Comparison of ENCODE assay signal across 28 cellular contexts in genomic region chr5:170377027-170377426, GRCh38.
"Had no signal": no experiment of that assay in that cellular context is flagged by ENCODE, and none has a peak within 500 bp of the region (broad histone marks: within the 10 kb centered on the region; RNA-seq: fewer than 3 reads in every experiment).

No MANE protein-coding gene starts in this region.

- H3K36me3 Mint-ChIP-seq: stimulated activated effector memory CD8-positive, alpha-beta T cell treated with anti-CD3 and anti-CD28 coated beads, Interleukin-12 subunit alpha, Interleukin-12 subunit beta, amount 100 ng/mL, for 72 hours; stimulated activated memory B cell treated with anti-CD40 and anti-IgM and Interleukin-4, amounts not matched to agents 10 μg/mL and 1 μg/mL and 100 μg/mL, for 72 hours; stimulated activated naive B cell treated with anti-CD40 and anti-IgM and Interleukin-4, amounts not matched to agents 10 μg/mL and 1 μg/mL and 100 μg/mL, for 72 hours; type B pancreatic cell had no signal

- H3K9me3 Mint-ChIP-seq: stimulated activated effector memory CD8-positive, alpha-beta T cell treated with anti-CD3 and anti-CD28 coated beads, Interleukin-12 subunit alpha, Interleukin-12 subunit beta, amount 100 ng/mL, for 72 hours; stimulated activated naive CD8-positive, alpha-beta T cell treated with anti-CD3 and anti-CD28 coated beads, Interleukin-15, Interleukin-2, amounts not matched to agents 100 ng/mL and 50 ng/mL, for 24 hours had no signal

- H3K27me3 ChIP-seq: stomach, suprapubic skin, testis, thyroid gland, tibial artery, tibial nerve, transverse colon, upper lobe of left lung, upper lobe of right lung, uterus, vagina had no signal

- H3K27ac Mint-ChIP-seq: stimulated activated effector memory CD8-positive, alpha-beta T cell treated with anti-CD3 and anti-CD28 coated beads, Interleukin-12 subunit alpha, Interleukin-12 subunit beta, amount 100 ng/mL, for 72 hours; stimulated activated memory B cell treated with anti-CD40 and anti-IgM and Interleukin-4, amounts not matched to agents 10 μg/mL and 1 μg/mL and 100 μg/mL, for 72 hours; stimulated activated naive B cell treated with anti-CD40 and anti-IgM and Interleukin-4, amounts not matched to agents 10 μg/mL and 1 μg/mL and 100 μg/mL, for 72 hours; stimulated activated naive CD8-positive, alpha-beta T cell treated with anti-CD3 and anti-CD28 coated beads, Interleukin-15, amount 100 ng/mL, for 72 hours; stimulated activated naive CD8-positive, alpha-beta T cell treated with anti-CD3 and anti-CD28 coated beads, Interleukin-15, Interleukin-2, amounts not matched to agents 100 ng/mL and 50 ng/mL, for 24 hours; type B pancreatic cell had no signal

- H3K27me3 Mint-ChIP-seq: stimulated activated naive CD8-positive, alpha-beta T cell treated with anti-CD3 and anti-CD28 coated beads, Interleukin-15, Interleukin-2, amounts not matched to agents 100 ng/mL and 50 ng/mL, for 24 hours had no signal

- H3K9me3 ChIP-seq: stomach, suprapubic skin, testis, thoracic aorta, thyroid gland, tibial artery, tibial nerve, transverse colon, upper lobe of left lung, upper lobe of right lung, uterus, vagina had no signal

- H3K4me1 ChIP-seq: stomach, thyroid gland, tibial nerve, transverse colon, upper lobe of left lung, upper lobe of right lung, uterus, vagina had no signal

- H3K36me3 ChIP-seq: suprapubic skin, thyroid gland, tibial nerve, transverse colon, upper lobe of left lung, upper lobe of right lung, uterus, vagina had no signal

- H3K4me1 Mint-ChIP-seq: stimulated activated effector memory CD8-positive, alpha-beta T cell treated with anti-CD3 and anti-CD28 coated beads, Interleukin-12 subunit alpha, Interleukin-12 subunit beta, amount 100 ng/mL, for 72 hours; stimulated activated memory B cell treated with anti-CD40 and anti-IgM and Interleukin-4, amounts not matched to agents 10 μg/mL and 1 μg/mL and 100 μg/mL, for 72 hours; stimulated activated naive CD8-positive, alpha-beta T cell treated with anti-CD3 and anti-CD28 coated beads, Interleukin-15, amount 100 ng/mL, for 72 hours had no signal

- H3K4me3 ChIP-seq: stomach, suprapubic skin, testis, thoracic aorta, thyroid gland, tibial artery, tibial nerve, transverse colon, upper lobe of left lung, upper lobe of right lung, uterus, vagina had no signal

- DNase-seq: stimulated activated CD4-positive, alpha-beta T cell treated with anti-CD3 and anti-CD28 coated beads, Interleukin-2, amount 100 ng/mL, for 48 hours; stimulated activated CD4-positive, alpha-beta T cell treated with anti-CD3 and anti-CD28 coated beads, Interleukin-4, amount 100 ng/mL, for 1 hour; stimulated activated CD4-positive, alpha-beta T cell treated with anti-CD3 and anti-CD28 coated beads, Interleukin-4, amount 100 ng/mL, for 24 hours; stimulated activated CD4-positive, alpha-beta T cell treated with anti-CD3 and anti-CD28 coated beads, Interleukin-4, amount 100 ng/mL, for 4 hours; stimulated activated CD8-positive, alpha-beta memory T cell treated with anti-CD3 and anti-CD28 coated beads, Interleukin-4, amount 100 ng/mL, for 48 hours; stimulated activated naive B cell treated with anti-CD40 and anti-IgM and Interleukin-4, amounts not matched to agents 10 μg/mL and 1 μg/mL and 100 μg/mL, for 72 hours; stimulated activated naive CD4-positive, alpha-beta T cell; stimulated activated naive CD4-positive, alpha-beta T cell treated with Interleukin-2 at 50 U/mL for 16 hours; stimulated activated naive CD8-positive, alpha-beta T cell treated with anti-CD3 and anti-CD28 coated beads, Interleukin-15, amount 100 ng/mL, for 72 hours; stimulated activated naive CD8-positive, alpha-beta T cell treated with anti-CD3 and anti-CD28 coated beads, Interleukin-15, Interleukin-2, amounts not matched to agents 100 U/mL and 50 U/mL, for 24 hours; stomach; substantia nigra; testis; thyroid gland; tibial artery; transverse colon; trophoblast cell; upper lobe of left lung; upper lobe of right lung; uterus had no signal

- H3K4me3 Mint-ChIP-seq: stimulated activated effector memory CD8-positive, alpha-beta T cell treated with anti-CD3 and anti-CD28 coated beads, Interleukin-12 subunit alpha, Interleukin-12 subunit beta, amount 100 ng/mL, for 72 hours; stimulated activated memory B cell treated with anti-CD40 and anti-IgM and Interleukin-4, amounts not matched to agents 10 μg/mL and 1 μg/mL and 100 μg/mL, for 72 hours; stimulated activated naive B cell treated with anti-CD40 and anti-IgM and Interleukin-4, amounts not matched to agents 10 μg/mL and 1 μg/mL and 100 μg/mL, for 72 hours; stimulated activated naive CD8-positive, alpha-beta T cell treated with anti-CD3 and anti-CD28 coated beads, Interleukin-15, amount 100 ng/mL, for 72 hours; stimulated activated naive CD8-positive, alpha-beta T cell treated with anti-CD3 and anti-CD28 coated beads, Interleukin-15, Interleukin-2, amounts not matched to agents 100 ng/mL and 50 ng/mL, for 24 hours; type B pancreatic cell had no signal

- H3K27ac ChIP-seq: stomach, suprapubic skin, testis, thoracic aorta, thyroid gland, tibial artery, tibial nerve, transverse colon, upper lobe of left lung, upper lobe of right lung, uterus, vagina had no signal

- ATAC-seq: stimulated activated effector memory CD8-positive, alpha-beta T cell treated with anti-CD3 and anti-CD28 coated beads, Interleukin-12 subunit alpha, Interleukin-12 subunit beta, amount 100 ng/mL, for 72 hours; stimulated activated memory B cell treated with anti-CD40 and anti-IgM and Interleukin-4, amounts not matched to agents 10 μg/mL and 1 μg/mL and 100 μg/mL, for 72 hours; stimulated activated naive B cell treated with anti-CD40 and anti-IgM and Interleukin-4, amounts not matched to agents 10 μg/mL and 1 μg/mL and 100 μg/mL, for 72 hours; stimulated activated naive CD8-positive, alpha-beta T cell treated with anti-CD3 and anti-CD28 coated beads, Interleukin-15, amount 100 ng/mL, for 72 hours; stimulated activated naive CD8-positive, alpha-beta T cell treated with anti-CD3 and anti-CD28 coated beads, Interleukin-15, Interleukin-2, amounts not matched to agents 100 U/mL and 50 U/mL, for 24 hours; upper lobe of right lung had no signal
